Comparison of ENCODE assay signal across 9 cellular contexts in the genomic region with DNA sequence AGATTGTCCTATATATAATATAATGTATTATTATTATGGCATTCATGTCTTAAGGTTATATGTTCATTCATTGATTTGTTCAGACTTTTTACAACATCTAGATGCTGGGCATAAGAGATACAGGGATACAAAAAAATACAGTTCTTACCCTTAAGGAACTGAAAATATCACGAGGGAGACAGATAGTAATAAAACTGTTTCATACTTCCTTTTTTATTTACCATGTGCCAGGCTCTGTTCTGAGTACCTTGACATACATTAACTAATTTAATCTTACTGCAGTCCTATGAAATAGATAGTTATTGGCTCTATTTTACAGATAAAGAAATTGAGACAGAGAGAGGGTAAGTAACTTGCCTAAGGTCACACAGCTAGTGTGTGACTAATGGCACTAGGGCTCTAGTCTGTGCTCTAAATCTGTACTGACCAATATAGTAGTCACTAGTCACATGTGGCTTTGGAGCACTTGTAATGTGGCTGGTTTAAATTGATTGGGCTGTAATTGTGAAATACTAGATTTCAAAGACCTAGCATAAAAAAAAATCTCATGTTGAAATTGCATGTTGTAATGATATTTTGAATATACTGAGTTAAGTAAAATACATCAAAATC. TPM values are rescaled to one million over a fixed set of nuclear protein-coding genes. Genes with fewer than 3 reads are reported as not detected.
DNase-seq lines count a peak whose midpoint lies in the region; ATAC-seq and TF ChIP-seq lines count a peak whose summit lies in the region.
"Had no signal": no experiment of that assay in that cellular context is flagged by ENCODE, and none has a peak within 500 bp of the region (broad histone marks: within the 10 kb centered on the region; RNA-seq: fewer than 3 reads in every experiment).

No MANE protein-coding gene starts in this region.

- H3K27ac Mint-ChIP-seq in naive B cell: peak overlapping the region in 1 of 6 donors; percentile 57

- peaks cover 56 to 64% (median 57%) of the 10 kb centered on the region in 3 donors for H3K4me1 Mint-ChIP-seq in naive B cell

- H3K4me3 ChIP-seq in NB4 (ENCODE audit: low read depth, low read length) (no peak overlapping the region), ovary (no peak overlapping the region), suprapubic skin (no peak overlapping the region)
- H3K4me3 ChIP-seq: pancreas had no signal

- peak; percentile 72 for ATAC-seq in GM19035 (IDR thresholded peaks at IDR 0.05; ENCODE audit: unreplicated experiment)
- peak; percentile 63 for ATAC-seq in HG02642 (IDR thresholded peaks at IDR 0.05; ENCODE audit: poor library complexity, unreplicated experiment)
- ATAC-seq in naive B cell (ENCODE audit: low read depth in 2 of 2): peak; percentile 86 to 90

- peaks cover 12 to 23% of the 10 kb centered on the region in 2 donors for H3K36me3 Mint-ChIP-seq in naive B cell

- H3K27me3 ChIP-seq in ovary: no peaks in the 10 kb centered on the region
- H3K27me3 ChIP-seq in suprapubic skin: no peaks in the 10 kb centered on the region
- H3K27me3 ChIP-seq: pancreas had no signal

- H3K4me1 ChIP-seq in ovary (ENCODE audit: insufficient read depth) (peaks cover 6% of the 10 kb centered on the region), suprapubic skin (peaks cover 7% of the 10 kb centered on the region)

- H3K4me3 Mint-ChIP-seq in naive B cell: no peak overlapping the region

- DNase-seq in NB4 (ENCODE audit: low read depth) (peak; percentile 21), naive B cell (no peak), NCI-H510A (lab: John Stamatoyannopoulos, UW) (no peak), ovary (no peak), suprapubic skin (ENCODE audit: low spot score in 2 of 2) (no peak), erythroblast (lab: John Stamatoyannopoulos, UW) (no peak)
- DNase-seq: pancreas had no signal

- 69 to 80% (median 75%) methylated on average over 1 of the region's 1 CpG for WGBS in ovary, 3 donors
- WGBS in suprapubic skin: 70% methylated on average over 1 of the region's 1 CpG

- H3K36me3 ChIP-seq in ovary (no peaks in the 10 kb centered on the region), suprapubic skin (peaks cover 20% of the 10 kb centered on the region)

- H3K27ac ChIP-seq in ovary (no peak overlapping the region), suprapubic skin (no peak overlapping the region)

- H3K27me3 Mint-ChIP-seq in naive B cell: no peaks in the 10 kb centered on the region

- H3K9me3 Mint-ChIP-seq in naive B cell: no peaks in the 10 kb centered on the region

- TF ChIP-seq POLR2A in NB4 (IDR thresholded peaks at IDR 0.05; ENCODE audit: extremely low read depth, insufficient read length) (no peak), ovary (IDR thresholded peaks at IDR 0.05) (no peak), suprapubic skin (IDR thresholded peaks at IDR 0.05) (no peak), erythroblast (IDR thresholded peaks at IDR 0.05; ENCODE audit: low read length) (no peak)

- TF ChIP-seq CTCF in NB4 (IDR thresholded peaks at IDR 0.05; ENCODE audit: low read depth, low read length) (no peak), ovary (IDR thresholded peaks at IDR 0.05) (no peak), suprapubic skin (IDR thresholded peaks at IDR 0.05) (no peak)

- TF ChIP-seq EP300 in ovary (IDR thresholded peaks at IDR 0.05): no peak
- no peak for TF ChIP-seq EP300 in suprapubic skin (IDR thresholded peaks at IDR 0.05)

- intact Hi-C loops in ovary (cut with DNase I): no loop called here

- H3K9me3 ChIP-seq in ovary: no peaks in the 10 kb centered on the region
- H3K9me3 ChIP-seq in suprapubic skin: no peaks in the 10 kb centered on the region
- H3K9me3 ChIP-seq: pancreas had no signal

RNA-seq across cellular contexts. Expression of a gene that starts 21.3 kb away (rescaled TPM):
- 10 to 100 TPM; 37.2 to 69.6 (median 59.6) TPM for polyA plus RNA-seq in naive B cell (ENCODE audit: low read depth in 6 of 6)
- 10 to 100 TPM; 13.0 to 54.6 (median 45.7) TPM for total RNA-seq in ovary
- polyA plus RNA-seq in ovary: 10 to 100 TPM in 1 of 2 donors, 1 to 10 TPM in 1; 9.9 to 50.0 TPM
- total RNA-seq in suprapubic skin: 10 to 100 TPM; 21.3 to 55.7 (median 31.3) TPM
